6 cellular contexts compared by ENCODE assay signal in genomic region chr11:25579554-25579953, GRCh38.
DNase-seq lines count a peak whose midpoint lies in the region; ATAC-seq and TF ChIP-seq lines count a peak whose summit lies in the region.
"Not testable (repeated sequence)": the region's sequence is repeated elsewhere in the genome, so short reads cannot be mapped to it uniquely, and the experiment has no call there.

No MANE protein-coding gene starts in this region.

- H3K79me1 ChIP-seq in mesendoderm (ENCODE audit: low read length) = not testable (repeated sequence)

- H4K5ac ChIP-seq in mesendoderm (ENCODE audit: low read length) = not testable (repeated sequence)

- ATAC-seq in GM23338 = not testable (repeated sequence)

- H2BK120ac ChIP-seq in mesendoderm (ENCODE audit: low read depth, low read length) = not testable (repeated sequence)

- H2AK5ac ChIP-seq in mesendoderm (ENCODE audit: low read length) = not testable (repeated sequence)

- H3K4me1 ChIP-seq in GM23338 (ENCODE audit: insufficient read depth) = peaks cover 46% of the 10 kb centered on the region
- peaks cover 31% of the 10 kb centered on the region for H3K4me1 ChIP-seq in HUES6 (ENCODE audit: control insufficient read depth, insufficient read depth, low read length)
- not testable (repeated sequence) for H3K4me1 ChIP-seq in endodermal cell (ENCODE audit: control insufficient read depth, insufficient read depth, low read length); mesendoderm (ENCODE audit: control insufficient read depth, low read depth, low read length)

- not testable (repeated sequence) for H2BK5ac ChIP-seq in mesendoderm (ENCODE audit: low read length)

- H3K27ac ChIP-seq in GM23338 (ENCODE audit: low read depth) (peak overlapping the region; percentile 94), HUES6 (ENCODE audit: low read depth, low read length) (peak overlapping the region; percentile 72)
- H3K27ac ChIP-seq in endodermal cell (ENCODE audit: low read depth, low read length); mesendoderm (ENCODE audit: low read depth, low read length): not testable (repeated sequence)

- not testable (repeated sequence) for H4K8ac ChIP-seq in mesendoderm (ENCODE audit: low read depth, low read length)

- H3F3A ChIP-seq in GM23338 (replicated peaks; ENCODE audit: low read depth) = not testable (repeated sequence)

- TF ChIP-seq CTCF in GM23338 (conservative IDR thresholded peaks at IDR 0.05; ENCODE audit: low read depth in 2 of 2); endodermal cell (conservative IDR thresholded peaks at IDR 0.05): not testable (repeated sequence)

- H3K4ac ChIP-seq in mesendoderm (ENCODE audit: low read depth, low read length) = not testable (repeated sequence)

- H4K20me1 ChIP-seq in GM23338 (replicated peaks; ENCODE audit: insufficient read depth) = not testable (repeated sequence)

- H2BK15ac ChIP-seq in mesendoderm (replicated peaks; ENCODE audit: low read depth) = not testable (repeated sequence)

- WGBS in endodermal cell (ENCODE audit: insufficient coverage in 1 of 2, insufficient read length in 1 of 2), 2 experiments = 13 to 17% methylated on average over 2 of the region's 2 CpGs
- no CpG with 5 or more reads among the region's 2 CpGs for WGBS in mesendoderm (ENCODE audit: extremely low coverage, insufficient coverage, low lambda C conversion rate)

- DNase-seq in GM23338 (ENCODE audit: low spot score) (peak; percentile 15), SK-N-DZ (ENCODE audit: low spot score) (peak; percentile 8), endodermal cell (peak; percentile 44), iPS DF 19.7 (ENCODE audit: low read depth, low spot score) (peak; percentile 0), mesendoderm (peak; percentile 39)

- H2AFZ ChIP-seq in GM23338 = not testable (repeated sequence)

- H3K9ac ChIP-seq in HUES6 (ENCODE audit: low read length) = peak overlapping the region; percentile 9
- not testable (repeated sequence) for H3K9ac ChIP-seq in endodermal cell (ENCODE audit: extremely low read depth, low read length, poor library complexity, severe bottlenecking); mesendoderm (ENCODE audit: low read length)

- not testable (repeated sequence) for H3K27me3 ChIP-seq in GM23338 (ENCODE audit: insufficient read depth); HUES6 (ENCODE audit: control insufficient read depth, insufficient read depth, low read length); endodermal cell (ENCODE audit: control insufficient read depth, insufficient read depth, low read length, poor library complexity, severe bottlenecking); mesendoderm (ENCODE audit: insufficient read depth, low read length, poor library complexity)

- H3K18ac ChIP-seq in mesendoderm (ENCODE audit: low read length) = not testable (repeated sequence)

- H3K36me3 Mint-ChIP-seq in GM23338 (ENCODE audit: low read depth); endodermal cell (ENCODE audit: low read depth): not testable (repeated sequence)

- not testable (repeated sequence) for H3K56ac ChIP-seq in mesendoderm (ENCODE audit: low read length)

- peak overlapping the region; percentile 28 for H3K4me2 ChIP-seq in GM23338
- not testable (repeated sequence) for H3K4me2 ChIP-seq in mesendoderm (ENCODE audit: low read length)

- H3K9me3 ChIP-seq in HUES6 (ENCODE audit: control insufficient read depth, insufficient read depth, low read depth, low read length); endodermal cell (ENCODE audit: control insufficient read depth, low read length): not testable (repeated sequence)

- H3K36me3 ChIP-seq in GM23338 (ENCODE audit: insufficient read depth); HUES6 (ENCODE audit: control insufficient read depth, insufficient read depth, low read length); endodermal cell (ENCODE audit: control insufficient read depth, insufficient read depth, low read length); mesendoderm (ENCODE audit: control insufficient read depth, insufficient read depth, low read length): not testable (repeated sequence)

- not testable (repeated sequence) for H3K9me3 Mint-ChIP-seq in GM23338, endodermal cell

- H3K4me3 ChIP-seq in GM23338 (peak overlapping the region; percentile 11; the same call in 1 of the 2 replicates), HUES6 (ENCODE audit: low read depth, low read length) (peak overlapping the region; percentile 25)
- not testable (repeated sequence) for H3K4me3 ChIP-seq in endodermal cell (ENCODE audit: low read length); mesendoderm (ENCODE audit: low read length)

- peak overlapping the region; percentile 26 for H3K4me3 Mint-ChIP-seq in GM23338
- not testable (repeated sequence) for H3K4me3 Mint-ChIP-seq in endodermal cell

- H3K27ac Mint-ChIP-seq in GM23338 (peak overlapping the region; percentile 74), endodermal cell (peak overlapping the region; percentile 20)

- H3K23ac ChIP-seq in mesendoderm (ENCODE audit: low read length) = not testable (repeated sequence)

- H3K4me1 Mint-ChIP-seq in GM23338 (peaks cover 50% of the 10 kb centered on the region), endodermal cell (peaks cover 27% of the 10 kb centered on the region)

- H3K79me2 ChIP-seq in GM23338 (replicated peaks; ENCODE audit: insufficient read depth); mesendoderm (ENCODE audit: control insufficient read depth, insufficient read depth, low read length): not testable (repeated sequence)

- not testable (repeated sequence) for H3K27me3 Mint-ChIP-seq in GM23338 (ENCODE audit: insufficient read depth, low read depth, poor library complexity); endodermal cell (ENCODE audit: insufficient read depth)

- not testable (repeated sequence) for H3K9me2 ChIP-seq in GM23338 (ENCODE audit: insufficient read depth)

TF ChIP-seq in GM23338, 12 proteins besides CTCF, POLR2A, EP300 and RAD21:
- TF ChIP-seq POLR2AphosphoS5 (IDR thresholded peaks at IDR 0.05; ENCODE audit: low read depth) = 0 out of 2 replicates have a peak, but pooled peaks have one; percentile 17
- TF ChIP-seq NANOG (IDR thresholded peaks at IDR 0.05; ENCODE audit: borderline replicate concordance) = peak; percentile 84
